9 cellular contexts compared by ENCODE assay signal in the genomic region with DNA sequence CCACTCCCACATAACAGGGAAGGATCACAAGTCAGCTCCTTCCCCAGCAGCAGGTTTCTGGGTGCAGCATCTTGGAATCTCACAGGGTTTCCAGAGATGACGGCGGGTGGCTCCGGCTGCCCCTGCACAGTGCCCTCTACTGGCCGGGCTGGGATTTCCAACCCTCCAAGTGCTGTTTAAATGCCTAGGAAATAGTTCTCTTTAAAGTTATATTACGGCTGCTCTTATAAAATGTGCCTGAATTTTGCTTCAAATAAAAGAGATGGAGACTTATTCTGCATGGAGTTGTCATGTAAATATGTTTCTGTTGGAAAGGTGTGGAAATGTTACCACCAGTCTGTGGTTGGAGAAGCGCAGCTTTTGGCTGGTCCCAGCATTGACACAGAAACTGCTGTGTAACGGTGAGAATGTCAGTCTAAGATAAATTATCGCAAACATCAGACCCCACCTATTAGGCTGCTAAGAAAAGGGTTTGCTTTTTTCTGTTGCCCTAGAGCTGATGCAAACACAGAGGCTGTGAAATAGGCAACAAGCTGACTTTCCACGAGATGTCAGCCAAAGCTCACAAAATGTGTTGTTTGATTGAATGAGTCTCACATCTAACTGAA. TPM values are rescaled to one million over a fixed set of nuclear protein-coding genes. Genes with fewer than 3 reads are reported as not detected.
A peak's percentile ranks its signal among the peaks of the same experiment; 100 is the strongest.
DNase-seq lines count a peak whose midpoint lies in the region; ATAC-seq, FAIRE-seq and TF ChIP-seq lines count a peak whose summit lies in the region.
"Had no signal": no experiment of that assay in that cellular context is flagged by ENCODE, and none has a peak within 500 bp of the region (broad histone marks: within the 10 kb centered on the region; RNA-seq: fewer than 3 reads in every experiment).

No MANE protein-coding gene starts in this region.

- no peak for ATAC-seq in stimulated activated effector memory CD8-positive, alpha-beta T cell treated with anti-CD3 and anti-CD28 coated beads, Interleukin-12 subunit alpha, Interleukin-12 subunit beta, amount 100 ng/mL, for 72 hours
- no peak for ATAC-seq in GM18868 (IDR thresholded peaks at IDR 0.05; ENCODE audit: unreplicated experiment)

- peak; percentile 43 for DNase-seq in NCI-H1436 (lab: John Stamatoyannopoulos, UW)
- no peak for DNase-seq in NCI-H1436 treated with DMSO at 0.1 percent for 48 hours (lab: John Stamatoyannopoulos, UW)
- peak; percentile 38 for DNase-seq in activated T-helper 1 cell treated with anti-CD3 and anti-CD28 coated beads, Interleukin-12 subunit alpha, Interleukin-12 subunit beta, Interleukin-2, Interleukin-4 antibody, amounts not matched to agents 30 ng/mL and 10 ng/mL and 1 ng/mL, durations not matched to agents 14 hours and 24 hours and 36 hours (ENCODE audit: low spot score)
- no peak for DNase-seq in kidney epithelial cell (ENCODE audit: low read depth)
- DNase-seq in stimulated activated effector memory CD8-positive, alpha-beta T cell treated with anti-CD3 and anti-CD28 coated beads, Interleukin-12 subunit alpha, Interleukin-12 subunit beta, amount 100 ng/mL, for 72 hours (ENCODE audit: low spot score in 2 of 2): peak; percentile 40 to 75
- DNase-seq in RCC 7860 (ENCODE audit: low spot score): no peak

- H3K4me1 Mint-ChIP-seq in activated T-helper 1 cell treated with anti-CD3 and anti-CD28 coated beads, Interleukin-12 subunit alpha, Interleukin-12 subunit beta, Interleukin-2, Interleukin-4 antibody, amounts not matched to agents 30 ng/mL and 10 ng/mL and 1 ng/mL, durations not matched to agents 14 hours and 24 hours and 36 hours (ENCODE audit: low read depth): peaks cover 31% of the 10 kb centered on the region
- H3K4me1 Mint-ChIP-seq in stimulated activated effector memory CD8-positive, alpha-beta T cell treated with anti-CD3 and anti-CD28 coated beads, Interleukin-12 subunit alpha, Interleukin-12 subunit beta, amount 100 ng/mL, for 72 hours: peaks cover 28% of the 10 kb centered on the region

- H3K9me3 Mint-ChIP-seq in activated T-helper 1 cell treated with anti-CD3 and anti-CD28 coated beads, Interleukin-12 subunit alpha, Interleukin-12 subunit beta, Interleukin-2, Interleukin-4 antibody, amounts not matched to agents 30 ng/mL and 10 ng/mL and 1 ng/mL, durations not matched to agents 14 hours and 24 hours and 36 hours: no peaks in the 10 kb centered on the region
- H3K9me3 Mint-ChIP-seq in stimulated activated effector memory CD8-positive, alpha-beta T cell treated with anti-CD3 and anti-CD28 coated beads, Interleukin-12 subunit alpha, Interleukin-12 subunit beta, amount 100 ng/mL, for 72 hours: no peaks in the 10 kb centered on the region
- H3K9me3 Mint-ChIP-seq: activated naive CD4-positive, alpha-beta T cell treated with anti-CD3 and anti-CD28 coated beads, Interleukin-2, amount 50 U/mL, for 24 hours had no signal

- no peaks in the 10 kb centered on the region for H3K27me3 ChIP-seq in OCI-LY1 (ENCODE audit: insufficient read depth, low read length)
- no peaks in the 10 kb centered on the region for H3K27me3 ChIP-seq in kidney epithelial cell (ENCODE audit: control insufficient read depth, insufficient read depth, low read length)

- no peaks in the 10 kb centered on the region for H3K27me3 Mint-ChIP-seq in activated T-helper 1 cell treated with anti-CD3 and anti-CD28 coated beads, Interleukin-12 subunit alpha, Interleukin-12 subunit beta, Interleukin-2, Interleukin-4 antibody, amounts not matched to agents 30 ng/mL and 10 ng/mL and 1 ng/mL, durations not matched to agents 14 hours and 24 hours and 36 hours (ENCODE audit: insufficient read depth)

- no peaks in the 10 kb centered on the region for H3F3A ChIP-seq in OCI-LY1 (ENCODE audit: insufficient read depth, low read length)

- H3K27ac Mint-ChIP-seq in activated T-helper 1 cell treated with anti-CD3 and anti-CD28 coated beads, Interleukin-12 subunit alpha, Interleukin-12 subunit beta, Interleukin-2, Interleukin-4 antibody, amounts not matched to agents 30 ng/mL and 10 ng/mL and 1 ng/mL, durations not matched to agents 14 hours and 24 hours and 36 hours: no peak overlapping the region
- H3K27ac Mint-ChIP-seq in stimulated activated effector memory CD8-positive, alpha-beta T cell treated with anti-CD3 and anti-CD28 coated beads, Interleukin-12 subunit alpha, Interleukin-12 subunit beta, amount 100 ng/mL, for 72 hours: no peak overlapping the region

- H4K20me1 ChIP-seq in OCI-LY1 (ENCODE audit: insufficient read depth, low read length): no peaks in the 10 kb centered on the region

- H3K4me1 ChIP-seq in OCI-LY1 (ENCODE audit: insufficient read depth, low read length, severe bottlenecking): peaks cover 20% of the 10 kb centered on the region

- no peak overlapping the region for H3K27ac ChIP-seq in OCI-LY1 (ENCODE audit: low read depth, low read length, poor library complexity, severe bottlenecking)

- H3K9me3 ChIP-seq in OCI-LY1 (ENCODE audit: low read length): no peaks in the 10 kb centered on the region; the same call in 1 of the 2 replicates

- no peak overlapping the region for H2AFZ ChIP-seq in OCI-LY1 (ENCODE audit: low read length)

- FAIRE-seq in RCC 7860 (lab: Jason Lieb, UNC): no peak

- peaks cover 10% of the 10 kb centered on the region for H3K36me3 Mint-ChIP-seq in activated T-helper 1 cell treated with anti-CD3 and anti-CD28 coated beads, Interleukin-12 subunit alpha, Interleukin-12 subunit beta, Interleukin-2, Interleukin-4 antibody, amounts not matched to agents 30 ng/mL and 10 ng/mL and 1 ng/mL, durations not matched to agents 14 hours and 24 hours and 36 hours (ENCODE audit: low read depth)
- peaks cover 22% of the 10 kb centered on the region for H3K36me3 Mint-ChIP-seq in stimulated activated effector memory CD8-positive, alpha-beta T cell treated with anti-CD3 and anti-CD28 coated beads, Interleukin-12 subunit alpha, Interleukin-12 subunit beta, amount 100 ng/mL, for 72 hours

- peaks cover 17% of the 10 kb centered on the region for H3K79me2 ChIP-seq in OCI-LY1 (ENCODE audit: insufficient read depth, low read length)

- no peak overlapping the region for H3K9ac ChIP-seq in OCI-LY1 (ENCODE audit: low read length)

- H3K36me3 ChIP-seq in OCI-LY1 (ENCODE audit: insufficient read depth, low read length): peaks cover 16% of the 10 kb centered on the region; the same call in 1 of the 2 replicates
- no peaks in the 10 kb centered on the region for H3K36me3 ChIP-seq in kidney epithelial cell (ENCODE audit: control insufficient read depth, insufficient read depth, low read length)

- no peaks in the 10 kb centered on the region for H3K9me2 ChIP-seq in OCI-LY1 (ENCODE audit: low read depth, low read length)

- peak; percentile 96 for TF ChIP-seq CTCF in OCI-LY1 (IDR thresholded peaks at IDR 0.05; ENCODE audit: low read length)
- peak; percentile 74 for TF ChIP-seq CTCF in kidney epithelial cell (IDR thresholded peaks at IDR 0.05; ENCODE audit: insufficient read depth, low read length, poor library complexity, severe bottlenecking)

- no peak overlapping the region; the same call in 1 of the 2 replicates for H3K4me2 ChIP-seq in OCI-LY1 (ENCODE audit: low read length)

- H3K4me3 ChIP-seq in OCI-LY1 (ENCODE audit: low read depth, low read length, poor library complexity, severe bottlenecking) (no peak overlapping the region), kidney epithelial cell (ENCODE audit: low read depth, low read length) (no peak overlapping the region)

- intact Hi-C loops in activated T-helper 1 cell treated with anti-CD3 and anti-CD28 coated beads, Interleukin-12 subunit alpha, Interleukin-12 subunit beta, Interleukin-2, Interleukin-4 antibody, amounts not matched to agents 30 ng/mL and 10 ng/mL and 1 ng/mL, durations not matched to agents 14 hours and 24 hours and 36 hours (cut with micrococcal nuclease): loop anchor here (5.0 to 10.0 kb wide), 5 partner anchors 135 to 1303 kb away; a partner anchor contains a TSS

- H3K4me3 Mint-ChIP-seq in activated T-helper 1 cell treated with anti-CD3 and anti-CD28 coated beads, Interleukin-12 subunit alpha, Interleukin-12 subunit beta, Interleukin-2, Interleukin-4 antibody, amounts not matched to agents 30 ng/mL and 10 ng/mL and 1 ng/mL, durations not matched to agents 14 hours and 24 hours and 36 hours: peak overlapping the region; percentile 52
- no peak overlapping the region for H3K4me3 Mint-ChIP-seq in stimulated activated effector memory CD8-positive, alpha-beta T cell treated with anti-CD3 and anti-CD28 coated beads, Interleukin-12 subunit alpha, Interleukin-12 subunit beta, amount 100 ng/mL, for 72 hours
- H3K4me3 Mint-ChIP-seq: activated naive CD4-positive, alpha-beta T cell treated with anti-CD3 and anti-CD28 coated beads, Interleukin-2, amount 50 U/mL, for 24 hours had no signal

RNA-seq across cellular contexts. Expression of a gene that starts 3.3 kb away (rescaled TPM):
- total RNA-seq in activated T-helper 1 cell treated with anti-CD3 and anti-CD28 coated beads, Interleukin-12 subunit alpha, Interleukin-12 subunit beta, Interleukin-2, Interleukin-4 antibody, amounts not matched to agents 30 ng/mL and 10 ng/mL and 1 ng/mL, durations not matched to agents 14 hours and 24 hours and 36 hours: 38.2 and 40.4 TPM in 2 replicates
- 6.5 and 13.4 TPM in 2 replicates for total RNA-seq in kidney epithelial cell

RNA-seq across cellular contexts. Expression of a gene that starts 59.6 kb away (rescaled TPM):
- not detected in 2 replicates for total RNA-seq in activated T-helper 1 cell treated with anti-CD3 and anti-CD28 coated beads, Interleukin-12 subunit alpha, Interleukin-12 subunit beta, Interleukin-2, Interleukin-4 antibody, amounts not matched to agents 30 ng/mL and 10 ng/mL and 1 ng/mL, durations not matched to agents 14 hours and 24 hours and 36 hours
- 0.07 and 0.96 TPM in 2 replicates for total RNA-seq in kidney epithelial cell

Comparison
In these comparisons a context has a peak if more than half of its experiments do, and no peak if none do; other contexts are left out.
1. DNase-seq: peak in NCI-H1436 (single experiment), activated T-helper 1 cell treated with anti-CD3 and anti-CD28 coated beads, Interleukin-12 subunit alpha, Interleukin-12 subunit beta, Interleukin-2, Interleukin-4 antibody, amounts not matched to agents 30 ng/mL and 10 ng/mL and 1 ng/mL, durations not matched to agents 14 hours and 24 hours and 36 hours (single experiment) and stimulated activated effector memory CD8-positive, alpha-beta T cell treated with anti-CD3 and anti-CD28 coated beads, Interleukin-12 subunit alpha, Interleukin-12 subunit beta, amount 100 ng/mL, for 72 hours (2 of 2); none in NCI-H1436 treated with DMSO at 0.1 percent for 48 hours (single experiment), kidney epithelial cell (single experiment) and RCC 7860 (single experiment).